10 cellular contexts compared by ENCODE assay signal in the genomic region with DNA sequence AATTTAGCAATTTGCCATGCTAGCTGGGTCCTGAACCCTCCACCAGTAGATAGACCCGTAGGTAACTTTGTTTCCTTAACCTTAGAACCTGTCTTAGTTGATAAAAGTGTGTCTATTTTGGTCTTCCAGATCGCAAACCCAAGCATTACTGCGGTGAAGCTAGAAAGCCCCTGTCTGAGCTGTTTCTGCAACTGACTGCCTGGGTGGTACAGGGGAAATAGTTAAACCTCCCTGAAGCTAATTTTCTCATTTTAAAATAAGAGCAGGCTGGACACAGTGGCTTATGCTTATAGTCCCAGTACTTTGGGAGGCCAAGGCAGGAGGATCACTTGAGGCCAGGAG.
DNase-seq lines count a peak whose midpoint lies in the region; ATAC-seq and TF ChIP-seq lines count a peak whose summit lies in the region.
"Had no signal": no experiment of that assay in that cellular context is flagged by ENCODE, and none has a peak within 500 bp of the region (broad histone marks: within the 10 kb centered on the region; RNA-seq: fewer than 3 reads in every experiment).

No MANE protein-coding gene starts in this region.

- H3K27ac ChIP-seq in BLaER1, result no peak overlapping the region
- peak overlapping the region; percentile 97 for H3K27ac ChIP-seq in MM.1S (ENCODE audit: low read length)
- H3K27ac ChIP-seq: left ventricle myocardium inferior had no signal

- H3K4me3 Mint-ChIP-seq in T-helper 2 cell treated with Interferon-gamma antibody and Interleukin-4, amounts not matched to agents 5 μg/mL and 100 μg/mL, for 36 hours, result no peak overlapping the region

- no peak overlapping the region for H3K9ac ChIP-seq in BLaER1
- H3K9ac ChIP-seq in MM.1S (ENCODE audit: low read length), result peak overlapping the region; percentile 78

- peak overlapping the region; percentile 75 for H3K4me2 ChIP-seq in BLaER1
- H3K4me2 ChIP-seq in MM.1S (ENCODE audit: low read depth, low read length), result peak overlapping the region; percentile 84

- H3K27me3 ChIP-seq in BLaER1, result no peaks in the 10 kb centered on the region
- no peaks in the 10 kb centered on the region for H3K27me3 ChIP-seq in MM.1S (replicated peaks; ENCODE audit: insufficient read depth, low read length)

- no peaks in the 10 kb centered on the region for H3K9me3 Mint-ChIP-seq in T-helper 2 cell treated with Interferon-gamma antibody and Interleukin-4, amounts not matched to agents 5 μg/mL and 100 μg/mL, for 36 hours

- H3K4me3 ChIP-seq in BLaER1 (no peak overlapping the region), MM.1S (ENCODE audit: low read length) (peak overlapping the region; percentile 43; the same call in 1 of the 2 replicates)
- H3K4me3 ChIP-seq: left ventricle myocardium inferior had no signal

- H2AFZ ChIP-seq in MM.1S (ENCODE audit: low read length), result no peak overlapping the region

- no peaks in the 10 kb centered on the region for H3K36me3 Mint-ChIP-seq in T-helper 2 cell treated with Interferon-gamma antibody and Interleukin-4, amounts not matched to agents 5 μg/mL and 100 μg/mL, for 36 hours (ENCODE audit: low read depth)

- no peak overlapping the region for H3K27ac Mint-ChIP-seq in T-helper 2 cell treated with Interferon-gamma antibody and Interleukin-4, amounts not matched to agents 5 μg/mL and 100 μg/mL, for 36 hours

- H3K9me2 ChIP-seq in MM.1S (replicated peaks; ENCODE audit: insufficient read depth, low read length), result no peaks in the 10 kb centered on the region

- peaks cover under 1% of the 10 kb centered on the region; the same call in 1 of the 2 replicates for H3K79me2 ChIP-seq in MM.1S (ENCODE audit: low read length)

- H3K36me3 ChIP-seq in BLaER1 (no peaks in the 10 kb centered on the region), MM.1S (replicated peaks; ENCODE audit: insufficient read depth, low read length) (no peaks in the 10 kb centered on the region)
- H3K36me3 ChIP-seq: left ventricle myocardium inferior had no signal

- H3K27me3 Mint-ChIP-seq in T-helper 2 cell treated with Interferon-gamma antibody and Interleukin-4, amounts not matched to agents 5 μg/mL and 100 μg/mL, for 36 hours (ENCODE audit: low read depth), result peaks cover 42% of the 10 kb centered on the region

- TF ChIP-seq CTCF in MM.1S (IDR thresholded peaks at IDR 0.05; ENCODE audit: low read length), result no peak
- TF ChIP-seq CTCF in GM20000 (IDR thresholded peaks at IDR 0.05; ENCODE audit: extremely low read depth, missing control alignments), result no peak

- peak; percentile 94 for DNase-seq in MM.1S
- no peak for DNase-seq in GM20000 (ENCODE audit: low spot score)
- no peak for DNase-seq in T-helper 2 cell treated with Interferon-gamma antibody and Interleukin-4, amounts not matched to agents 5 μg/mL and 100 μg/mL, for 36 hours (ENCODE audit: low spot score)
- DNase-seq in stimulated activated CD4-positive, alpha-beta T cell treated with anti-CD3 and anti-CD28 coated beads, Interleukin-12 subunit alpha, Interleukin-12 subunit beta, amount 100 ng/mL, for 4 hours, result no peak
- DNase-seq in NCI-H1092 treated with DMSO at 0.1 percent for 48 hours (lab: John Stamatoyannopoulos, UW), result no peak
- DNase-seq: left ventricle myocardium inferior, NCI-H1092 had no signal

- H4K20me1 ChIP-seq in BLaER1 (no peaks in the 10 kb centered on the region), MM.1S (ENCODE audit: insufficient read depth, low read length) (no peaks in the 10 kb centered on the region)

- peaks cover 5% of the 10 kb centered on the region for H3K4me1 Mint-ChIP-seq in T-helper 2 cell treated with Interferon-gamma antibody and Interleukin-4, amounts not matched to agents 5 μg/mL and 100 μg/mL, for 36 hours (ENCODE audit: low read depth)

- peaks cover 37% of the 10 kb centered on the region for H3K4me1 ChIP-seq in BLaER1
- peaks cover 55% of the 10 kb centered on the region for H3K4me1 ChIP-seq in MM.1S (ENCODE audit: low read length)
- H3K4me1 ChIP-seq: left ventricle myocardium inferior had no signal

- H3K9me3 ChIP-seq in BLaER1 (no peaks in the 10 kb centered on the region), MM.1S (replicated peaks; ENCODE audit: insufficient read depth, low read length) (no peaks in the 10 kb centered on the region)
- H3K9me3 ChIP-seq: left ventricle myocardium inferior had no signal

- H3F3A ChIP-seq in MM.1S (ENCODE audit: insufficient read depth, low read length), result peaks cover 24% of the 10 kb centered on the region

- ATAC-seq in GM19351 (IDR thresholded peaks at IDR 0.05; ENCODE audit: unreplicated experiment) (peak; percentile 74), HG02870 (IDR thresholded peaks at IDR 0.05; ENCODE audit: unreplicated experiment) (peak; percentile 76)
